Comparison of ENCODE assay signal across 16 cellular contexts in genomic region chr21:35833388-35833787, GRCh38.
A peak's percentile ranks its signal among the peaks of the same experiment; 100 is the strongest.
DNase-seq lines count a peak whose midpoint lies in the region; ATAC-seq and TF ChIP-seq lines count a peak whose summit lies in the region.
"Had no signal": no experiment of that assay in that cellular context is flagged by ENCODE, and none has a peak within 500 bp of the region (broad histone marks: within the 10 kb centered on the region; RNA-seq: fewer than 3 reads in every experiment).

No MANE protein-coding gene starts in this region.

- H3K18ac ChIP-seq in mesenchymal stem cell (ENCODE audit: low read depth in 1 of 2, low read length in 2 of 2): no peak overlapping the region

- TF ChIP-seq CTCF in endodermal cell (conservative IDR thresholded peaks at IDR 0.05) (no peak), osteocyte (IDR thresholded peaks at IDR 0.05) (no peak), upper lobe of right lung (IDR thresholded peaks at IDR 0.05) (no peak), vagina (IDR thresholded peaks at IDR 0.05) (no peak)

- H3K14ac ChIP-seq in mesenchymal stem cell (ENCODE audit: low read length in 2 of 2): no peak overlapping the region

- no peak overlapping the region for H2BK15ac ChIP-seq in mesenchymal stem cell (ENCODE audit: low read depth, poor library complexity, severe bottlenecking)

- intact Hi-C loops in upper lobe of right lung (cut with DNase I) (no loop called here), vagina (cut with DNase I) (no loop called here)

- no peaks in the 10 kb centered on the region for H3K9me3 ChIP-seq in endodermal cell (ENCODE audit: control insufficient read depth, low read length)
- no peaks in the 10 kb centered on the region for H3K9me3 ChIP-seq in mesenchymal stem cell (ENCODE audit: control insufficient read depth, low read length)
- no peaks in the 10 kb centered on the region for H3K9me3 ChIP-seq in upper lobe of right lung
- H3K9me3 ChIP-seq in vagina: no peaks in the 10 kb centered on the region

- no peak overlapping the region for H3K4me2 ChIP-seq in mesenchymal stem cell (ENCODE audit: low read length, poor library complexity, severe bottlenecking)

- no peak overlapping the region for H3K27ac Mint-ChIP-seq in endodermal cell
- no peak overlapping the region for H3K27ac Mint-ChIP-seq in osteocyte (ENCODE audit: unreplicated experiment)
- H3K27ac Mint-ChIP-seq: CD4-positive, alpha-beta memory T cell had no signal

- H3K27ac ChIP-seq in endodermal cell (ENCODE audit: low read depth, low read length): no peak overlapping the region
- no peak overlapping the region for H3K27ac ChIP-seq in mesenchymal stem cell (ENCODE audit: low read length, poor library complexity, severe bottlenecking)
- H3K27ac ChIP-seq in upper lobe of right lung: no peak overlapping the region
- no peak overlapping the region for H3K27ac ChIP-seq in vagina
- H3K27ac ChIP-seq: GM23248 had no signal

- H3K9ac ChIP-seq in endodermal cell (ENCODE audit: extremely low read depth, low read length, poor library complexity, severe bottlenecking): no peak overlapping the region
- peak overlapping the region; percentile 80 for H3K9ac ChIP-seq in mesenchymal stem cell (ENCODE audit: low read length)
- H3K9ac ChIP-seq: GM23248 had no signal

- no peak overlapping the region for H4K8ac ChIP-seq in mesenchymal stem cell (ENCODE audit: low read length)

- H3K27me3 ChIP-seq in endodermal cell (ENCODE audit: control insufficient read depth, insufficient read depth, low read length, poor library complexity, severe bottlenecking) (no peaks in the 10 kb centered on the region), mesenchymal stem cell (ENCODE audit: control insufficient read depth in 1 of 2, insufficient read depth in 1 of 2, low read length in 2 of 2) (peaks cover 0 to 10% of the 10 kb centered on the region in 2 experiments), upper lobe of right lung (peaks cover 2% of the 10 kb centered on the region), vagina (no peaks in the 10 kb centered on the region)

- H3K4me1 Mint-ChIP-seq in endodermal cell: peaks cover 18% of the 10 kb centered on the region
- H3K4me1 Mint-ChIP-seq in osteocyte (ENCODE audit: unreplicated experiment): no peaks in the 10 kb centered on the region

- ATAC-seq in upper lobe of right lung: peak; percentile 33
- no peak for ATAC-seq in HG03469 (IDR thresholded peaks at IDR 0.05; ENCODE audit: unreplicated experiment)
- ATAC-seq: HCT116 had no signal

- H3K27me3 Mint-ChIP-seq in endodermal cell (ENCODE audit: insufficient read depth): peaks cover 17% of the 10 kb centered on the region
- H3K27me3 Mint-ChIP-seq in osteocyte (ENCODE audit: unreplicated experiment): peaks cover 21% of the 10 kb centered on the region

- no peak overlapping the region for H3K4me3 ChIP-seq in endodermal cell (ENCODE audit: low read length)
- peak overlapping the region in 1 of 2 experiments; percentile 75 for H3K4me3 ChIP-seq in mesenchymal stem cell (ENCODE audit: insufficient read depth in 1 of 2, low read depth in 1 of 2, low read length in 2 of 2)
- H3K4me3 ChIP-seq in upper lobe of right lung: no peak overlapping the region
- no peak overlapping the region for H3K4me3 ChIP-seq in vagina
- H3K4me3 ChIP-seq: GM23248 had no signal

- no peak overlapping the region for H3K4me3 Mint-ChIP-seq in endodermal cell
- H3K4me3 Mint-ChIP-seq in osteocyte (ENCODE audit: unreplicated experiment): no peak overlapping the region
- H3K4me3 Mint-ChIP-seq: CD4-positive, alpha-beta memory T cell had no signal

- H3K36me3 ChIP-seq in endodermal cell (ENCODE audit: control insufficient read depth, insufficient read depth, low read length) (no peaks in the 10 kb centered on the region), mesenchymal stem cell (ENCODE audit: control insufficient read depth in 1 of 2, insufficient read depth in 2 of 2, low read depth in 1 of 2, low read length in 2 of 2) (peaks cover 0 to 3% of the 10 kb centered on the region in 2 experiments), upper lobe of right lung (no peaks in the 10 kb centered on the region), vagina (no peaks in the 10 kb centered on the region)

- no peak for TF ChIP-seq POLR2A in vagina (IDR thresholded peaks at IDR 0.05)

- H3K23ac ChIP-seq in mesenchymal stem cell (ENCODE audit: low read length in 2 of 2): no peak overlapping the region

- H3K9me3 Mint-ChIP-seq in endodermal cell (peaks cover 2% of the 10 kb centered on the region), osteocyte (ENCODE audit: unreplicated experiment) (no peaks in the 10 kb centered on the region)
- H3K9me3 Mint-ChIP-seq: CD4-positive, alpha-beta memory T cell had no signal

- H2BK120ac ChIP-seq in mesenchymal stem cell (ENCODE audit: low read depth, low read length): no peak overlapping the region

- no peak overlapping the region for H2BK5ac ChIP-seq in mesenchymal stem cell (ENCODE audit: low read depth, low read length, poor library complexity, severe bottlenecking)

- no peak overlapping the region for H4K91ac ChIP-seq in mesenchymal stem cell (ENCODE audit: low read length)

- H2BK12ac ChIP-seq in mesenchymal stem cell (ENCODE audit: low read length in 2 of 2): no peak overlapping the region

- peak; percentile 54 for DNase-seq in endodermal cell
- no peak for DNase-seq in mesenchymal stem cell
- peak; percentile 57 for DNase-seq in osteocyte (ENCODE audit: extremely low spot score, unreplicated experiment)
- DNase-seq in upper lobe of right lung: no peak
- DNase-seq in vagina (ENCODE audit: extremely low spot score in 2 of 2): no peak
- DNase-seq in retina: no peak
- DNase-seq: C1 segment of cervical spinal cord; Calu3; CD4-positive, alpha-beta memory T cell; COR-L47; DMS53; DMS79 treated with DMSO at 0.1 percent for 48 hours; GM23248; H7 had no signal

- H3K36me3 Mint-ChIP-seq in endodermal cell (ENCODE audit: low read depth): no peaks in the 10 kb centered on the region
- no peaks in the 10 kb centered on the region for H3K36me3 Mint-ChIP-seq in osteocyte (ENCODE audit: unreplicated experiment)
- H3K36me3 Mint-ChIP-seq: CD4-positive, alpha-beta memory T cell had no signal

- H3K4me1 ChIP-seq in endodermal cell (ENCODE audit: control insufficient read depth, insufficient read depth, low read length): peaks cover 2% of the 10 kb centered on the region
- H3K4me1 ChIP-seq in mesenchymal stem cell (ENCODE audit: control insufficient read depth, insufficient read depth, low read depth, low read length): no peaks in the 10 kb centered on the region
- no peaks in the 10 kb centered on the region for H3K4me1 ChIP-seq in upper lobe of right lung
- no peaks in the 10 kb centered on the region for H3K4me1 ChIP-seq in vagina

- H3K79me1 ChIP-seq in mesenchymal stem cell (replicated peaks; ENCODE audit: low read length, poor library complexity, severe bottlenecking): no peaks in the 10 kb centered on the region

- 67 to 80% methylated on average over 1 to 3 of the region's 3 CpGs for WGBS in endodermal cell (ENCODE audit: insufficient coverage in 1 of 2, insufficient read length in 1 of 2), 2 experiments
- WGBS in mesenchymal stem cell: 82% methylated on average over 3 of the region's 3 CpGs

- H2AFZ ChIP-seq in mesenchymal stem cell (ENCODE audit: low read depth, low read length): no peak overlapping the region
- H2AFZ ChIP-seq: GM23248 had no signal

- no peak overlapping the region for H3K4ac ChIP-seq in mesenchymal stem cell (ENCODE audit: low read depth in 1 of 2, low read length in 2 of 2)

- no peak overlapping the region for H2AK5ac ChIP-seq in mesenchymal stem cell (ENCODE audit: low read length, severe bottlenecking)

Comparison
In these comparisons a context has a peak if more than half of its experiments do, and no peak if none do; other contexts are left out.
1. DNase-seq: peak in endodermal cell (single experiment) and osteocyte (single experiment); none in mesenchymal stem cell (single experiment), upper lobe of right lung (single experiment), vagina (0 of 2) and retina (single experiment).